In the genomic region with DNA sequence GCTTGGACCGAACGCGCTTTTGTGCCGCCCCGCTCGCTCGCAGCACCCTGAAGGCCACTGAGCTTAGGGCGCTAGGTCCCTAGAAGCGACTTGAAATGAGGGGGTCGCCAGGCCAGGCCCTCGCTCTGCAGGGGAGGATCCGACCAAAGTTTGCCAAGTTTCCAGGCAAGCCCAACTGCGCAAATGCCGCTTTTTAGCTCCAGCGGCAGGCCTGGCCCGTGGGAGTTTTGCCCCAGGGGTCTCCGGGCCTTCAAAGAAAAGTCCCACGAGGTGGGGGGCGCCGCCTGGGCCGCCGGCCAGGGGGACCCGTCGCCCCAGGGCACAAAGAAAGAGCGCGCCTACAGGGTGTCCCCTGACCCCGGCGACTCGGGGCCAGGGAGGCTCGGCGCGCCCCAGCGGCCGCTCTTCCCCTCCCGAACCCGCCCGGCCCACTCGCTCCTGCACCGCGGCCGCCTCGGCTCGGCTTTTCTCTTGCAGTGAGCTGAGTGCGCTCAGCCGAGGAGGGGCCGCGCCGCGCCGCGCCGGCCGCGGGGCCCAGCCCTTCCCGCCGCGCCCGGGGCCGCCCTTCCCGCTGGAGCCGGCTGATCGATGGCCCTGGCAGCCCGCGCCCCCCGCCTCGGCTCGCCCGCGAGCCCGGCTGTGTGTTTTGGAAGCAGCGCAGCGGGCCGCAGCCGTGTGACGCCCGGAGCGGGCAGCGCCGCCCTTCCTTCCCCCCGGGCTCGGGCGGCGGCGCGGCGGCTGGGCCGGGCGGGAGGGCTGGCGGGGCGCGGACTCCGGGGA, we compare ENCODE assay signal across 8 cellular contexts. TPM values are rescaled to one million over a fixed set of nuclear protein-coding genes. Genes with fewer than 3 reads are reported as not detected.
DNase-seq lines count a peak whose midpoint lies in the region; ATAC-seq and TF ChIP-seq lines count a peak whose summit lies in the region.

No MANE protein-coding gene starts in this region.

- WGBS in endodermal cell (ENCODE audit: insufficient coverage in 1 of 2, insufficient read length in 1 of 2), 2 experiments = 3 to 6% methylated on average over 25 to 91 of the region's 92 CpGs

- H3K4me1 Mint-ChIP-seq in CD8-positive, alpha-beta memory T cell = peaks cover 60 to 75% (median 69%) of the 10 kb centered on the region in 3 donors
- H3K4me1 Mint-ChIP-seq in endodermal cell (peaks cover 26% of the 10 kb centered on the region), nephron (peaks cover 43% of the 10 kb centered on the region)

- peak overlapping the region; percentile 63 for H3K9ac ChIP-seq in endodermal cell (ENCODE audit: extremely low read depth, low read length, poor library complexity, severe bottlenecking)

- peak overlapping the region; percentile 52 for H3K4me3 ChIP-seq in CD8-positive, alpha-beta memory T cell (ENCODE audit: low read length)
- peak overlapping the region; percentile 92 for H3K4me3 ChIP-seq in WERI-Rb-1 (ENCODE audit: low read depth, low read length)
- peak overlapping the region; percentile 75 for H3K4me3 ChIP-seq in endodermal cell (ENCODE audit: low read length)

- peaks cover 44% of the 10 kb centered on the region for H3K4me1 ChIP-seq in CD8-positive, alpha-beta memory T cell (ENCODE audit: insufficient read depth, low read length)
- H3K4me1 ChIP-seq in endodermal cell (ENCODE audit: control insufficient read depth, insufficient read depth, low read length) = peaks cover 8% of the 10 kb centered on the region

- TF ChIP-seq CTCF in WERI-Rb-1 (IDR thresholded peaks at IDR 0.05; ENCODE audit: low read depth, low read length) (no peak), endodermal cell (conservative IDR thresholded peaks at IDR 0.05) (no peak), nephron (IDR thresholded peaks at IDR 0.05; ENCODE audit: unreplicated experiment in 3 of 3) (no peak), GM20000 (IDR thresholded peaks at IDR 0.05; ENCODE audit: extremely low read depth, missing control alignments) (no peak)

- ATAC-seq in GM19324 (IDR thresholded peaks at IDR 0.05; ENCODE audit: low FRiP score, unreplicated experiment) = peak; percentile 46
- peak; percentile 44 for ATAC-seq in HG03280 (IDR thresholded peaks at IDR 0.05; ENCODE audit: unreplicated experiment)

- peak overlapping the region; percentile 84 to 94 (median 90) for H3K27ac Mint-ChIP-seq in CD8-positive, alpha-beta memory T cell
- H3K27ac Mint-ChIP-seq in endodermal cell (peak overlapping the region; percentile 85), nephron (peak overlapping the region; percentile 97 to 99 (median 98))

- peaks cover 0 to 1% (median 0%) of the 10 kb centered on the region in 5 donors for H3K9me3 Mint-ChIP-seq in CD8-positive, alpha-beta memory T cell
- H3K9me3 Mint-ChIP-seq in endodermal cell (no peaks in the 10 kb centered on the region), nephron (peaks cover 2% of the 10 kb centered on the region)

- H3K27me3 ChIP-seq in CD8-positive, alpha-beta memory T cell (ENCODE audit: insufficient read depth, low read length, poor library complexity, severe bottlenecking) = no peaks in the 10 kb centered on the region
- H3K27me3 ChIP-seq in WERI-Rb-1 (ENCODE audit: insufficient read depth, low read depth, severe bottlenecking) = no peaks in the 10 kb centered on the region
- H3K27me3 ChIP-seq in endodermal cell (ENCODE audit: control insufficient read depth, insufficient read depth, low read length, poor library complexity, severe bottlenecking) = no peaks in the 10 kb centered on the region

- H3K9me3 ChIP-seq in CD8-positive, alpha-beta memory T cell (ENCODE audit: low read length) = no peaks in the 10 kb centered on the region
- H3K9me3 ChIP-seq in WERI-Rb-1 (ENCODE audit: severe bottlenecking) (no peaks in the 10 kb centered on the region), endodermal cell (ENCODE audit: control insufficient read depth, low read length) (no peaks in the 10 kb centered on the region)

- POLR2A ChIA-PET in CD8-positive, alpha-beta memory T cell (lab: Charles Lee) = interaction anchor here (0.8 to 1.9 kb wide), 5 partner anchors 9 to 154 kb away, joined by 3 to 20 read pairs (median 3); no protein-coding TSS in a partner anchor

- no peaks in the 10 kb centered on the region for H3K27me3 Mint-ChIP-seq in CD8-positive, alpha-beta memory T cell
- H3K27me3 Mint-ChIP-seq in endodermal cell (ENCODE audit: insufficient read depth) = peaks cover 7% of the 10 kb centered on the region
- H3K27me3 Mint-ChIP-seq in nephron (ENCODE audit: low read depth) = peaks cover 16% of the 10 kb centered on the region

- no peaks in the 10 kb centered on the region for H3K36me3 ChIP-seq in CD8-positive, alpha-beta memory T cell (ENCODE audit: insufficient read depth, low read length)
- H3K36me3 ChIP-seq in WERI-Rb-1 (no peaks in the 10 kb centered on the region), endodermal cell (ENCODE audit: control insufficient read depth, insufficient read depth, low read length) (no peaks in the 10 kb centered on the region)

- peak overlapping the region; percentile 75 to 88 (median 83) for H3K4me3 Mint-ChIP-seq in CD8-positive, alpha-beta memory T cell
- peak overlapping the region; percentile 85 for H3K4me3 Mint-ChIP-seq in endodermal cell
- peak overlapping the region; percentile 85 to 95 (median 89) for H3K4me3 Mint-ChIP-seq in nephron

- H3K27ac ChIP-seq in CD8-positive, alpha-beta memory T cell (ENCODE audit: low read depth, low read length) = peak overlapping the region; percentile 85
- peak overlapping the region; percentile 92 for H3K27ac ChIP-seq in WERI-Rb-1
- peak overlapping the region; percentile 91 for H3K27ac ChIP-seq in endodermal cell (ENCODE audit: low read depth, low read length)

- CTCF ChIA-PET in CD8-positive, alpha-beta memory T cell (lab: Charles Lee) = interaction anchor here (1.1 to 1.8 kb wide), 5 partner anchors 9 to 483 kb away, joined by 3 to 10 read pairs (median 8); no protein-coding TSS in a partner anchor

- H3K36me3 Mint-ChIP-seq in CD8-positive, alpha-beta memory T cell = peaks cover 3 to 28% (median 5%) of the 10 kb centered on the region in 3 donors
- no peaks in the 10 kb centered on the region for H3K36me3 Mint-ChIP-seq in endodermal cell (ENCODE audit: low read depth)
- H3K36me3 Mint-ChIP-seq in nephron (ENCODE audit: low read depth) = no peaks in the 10 kb centered on the region

- DNase-seq in CD8-positive, alpha-beta memory T cell = no peak
- no peak for DNase-seq in WERI-Rb-1
- DNase-seq in endodermal cell = peak; percentile 83
- no peak for DNase-seq in GM20000 (ENCODE audit: low spot score)
- no peak for DNase-seq in NCI-H2196 (lab: John Stamatoyannopoulos, UW; ENCODE audit: unreplicated experiment)

RNA-seq across cellular contexts. Expression of a gene that starts 0.8 kb away (rescaled TPM):
- 10 to 100 TPM; 15.2 to 17.1 TPM for total RNA-seq in CD8-positive, alpha-beta memory T cell
- 72.9 TPM for polyA plus RNA-seq in CD8-positive, alpha-beta memory T cell
- total RNA-seq in endodermal cell = 10 to 100 TPM; 20.7 to 28.2 TPM
- 38.0 TPM for polyA plus RNA-seq in endodermal cell (2013, experiment 1 of 2)
- 38.5 TPM for polyA plus RNA-seq in endodermal cell (2013, experiment 2 of 2)
